ENCODE assay signal across 8 cellular contexts in genomic region chr9:120710110-120710981, GRCh38. TPM values are rescaled to one million over a fixed set of nuclear protein-coding genes. Genes with fewer than 3 reads are reported as not detected.
DNase-seq lines count a peak whose midpoint lies in the region; ATAC-seq, FAIRE-seq and TF ChIP-seq lines count a peak whose summit lies in the region.

No MANE protein-coding gene starts in this region.

- H3K4me1 Mint-ChIP-seq in endodermal cell (peaks cover 19% of the 10 kb centered on the region), neural progenitor cell (peaks cover 44% of the 10 kb centered on the region)

- TF ChIP-seq RAD21 in A549 (conservative IDR thresholded peaks at IDR 0.05 in 1 of 2, IDR thresholded peaks at IDR 0.05 in 1 of 2) = no peak

- peaks cover 10% of the 10 kb centered on the region for H3F3A ChIP-seq in neural progenitor cell (ENCODE audit: low read depth)

- H3K36me3 Mint-ChIP-seq in endodermal cell (ENCODE audit: low read depth) (peaks cover 4% of the 10 kb centered on the region), neural progenitor cell (peaks cover 1% of the 10 kb centered on the region)

- H3K4me2 ChIP-seq in A549 = peak overlapping the region; percentile 88
- peak overlapping the region; percentile 1 for H3K4me2 ChIP-seq in neural progenitor cell

- H3K9me3 Mint-ChIP-seq in endodermal cell (no peaks in the 10 kb centered on the region), neural progenitor cell (no peaks in the 10 kb centered on the region)

- no peak overlapping the region for H2AFZ ChIP-seq in neural progenitor cell (replicated peaks)

- H3K4me3 Mint-ChIP-seq in endodermal cell = peak overlapping the region; percentile 30
- H3K4me3 Mint-ChIP-seq in neural progenitor cell = no peak overlapping the region

- TF ChIP-seq POLR2A in A549 (IDR thresholded peaks at IDR 0.05; ENCODE audit: low read length) = no peak

- WGBS in A549 (ENCODE audit: missing lambda C conversion rate) = 4% methylated on average over 10 of the region's 10 CpGs
- WGBS in endodermal cell (ENCODE audit: insufficient coverage in 1 of 2, insufficient read length in 1 of 2), 2 experiments = 83 to 92% methylated on average over 1 to 8 of the region's 10 CpGs

- peaks cover 4% of the 10 kb centered on the region for H4K20me1 ChIP-seq in neural progenitor cell (ENCODE audit: low read depth)

- ATAC-seq in A549 = no peak
- no peak for ATAC-seq in HG02588 (IDR thresholded peaks at IDR 0.05; ENCODE audit: unreplicated experiment)
- no peak for ATAC-seq in HG03565 (IDR thresholded peaks at IDR 0.05; ENCODE audit: unreplicated experiment)
- ATAC-seq in GM19023 (IDR thresholded peaks at IDR 0.05; ENCODE audit: unreplicated experiment) = no peak

- peak overlapping the region; percentile 64 for H3K27ac Mint-ChIP-seq in endodermal cell
- H3K27ac Mint-ChIP-seq in neural progenitor cell = no peak overlapping the region

- POLR2A ChIA-PET in A549 (lab: Yijun Ruan, JAX) = interaction anchor here (0.7 to 1.8 kb wide), 5 partner anchors 13 to 326 kb away, joined by 3 to 8 read pairs (median 7); no protein-coding TSS in a partner anchor

- CTCF ChIA-PET in A549 (lab: Yijun Ruan, JAX) = interaction anchor here (1.3 to 4.8 kb wide), 5 partner anchors 11 to 90 kb away, joined by 3 to 19 read pairs (median 13); no protein-coding TSS in a partner anchor

- DNase-seq in A549 (ENCODE audit: low read depth in 1 of 2, low spot score in 1 of 2) (peak; percentile 74 to 76), GM19238 (ENCODE audit: insufficient read length, low spot score) (peak; percentile 26), SW 1271 (lab: John Stamatoyannopoulos, UW) (peak; percentile 33 to 73), endodermal cell (no peak), neural progenitor cell (ENCODE audit: low spot score) (peak; percentile 28)

- no peaks in the 10 kb centered on the region for H3K9me3 ChIP-seq in A549
- no peaks in the 10 kb centered on the region for H3K9me3 ChIP-seq in endodermal cell (ENCODE audit: control insufficient read depth, low read length)
- H3K9me3 ChIP-seq in neural progenitor cell (ENCODE audit: low read depth) = no peaks in the 10 kb centered on the region

- H3K4me3 ChIP-seq in A549 (peak overlapping the region; percentile 86), endodermal cell (ENCODE audit: low read length) (peak overlapping the region; percentile 89), neural progenitor cell (no peak overlapping the region)

- peaks cover 52% of the 10 kb centered on the region for H3K4me1 ChIP-seq in A549
- peaks cover 1% of the 10 kb centered on the region for H3K4me1 ChIP-seq in endodermal cell (ENCODE audit: control insufficient read depth, insufficient read depth, low read length)
- H3K4me1 ChIP-seq in neural progenitor cell = peaks cover 20% of the 10 kb centered on the region

- peaks cover 25% of the 10 kb centered on the region for H3K27me3 Mint-ChIP-seq in endodermal cell (ENCODE audit: insufficient read depth)
- peaks cover 4% of the 10 kb centered on the region for H3K27me3 Mint-ChIP-seq in neural progenitor cell (ENCODE audit: insufficient read depth, low read depth)

- H3K9ac ChIP-seq in endodermal cell (ENCODE audit: extremely low read depth, low read length, poor library complexity, severe bottlenecking) (no peak overlapping the region), neural progenitor cell (no peak overlapping the region)

- peaks cover 3% of the 10 kb centered on the region for H3K36me3 ChIP-seq in endodermal cell (ENCODE audit: control insufficient read depth, insufficient read depth, low read length)
- no peaks in the 10 kb centered on the region for H3K36me3 ChIP-seq in neural progenitor cell

- TF ChIP-seq CTCF in A549 (IDR thresholded peaks at IDR 0.05) (no peak), endodermal cell (conservative IDR thresholded peaks at IDR 0.05) (no peak), neural progenitor cell (IDR thresholded peaks at IDR 0.05) (no peak)

- H3K27ac ChIP-seq in A549 (peak overlapping the region; percentile 85), endodermal cell (ENCODE audit: low read depth, low read length) (no peak overlapping the region), neural progenitor cell (no peak overlapping the region)

- H3K79me2 ChIP-seq in neural progenitor cell (ENCODE audit: low read depth) = peaks cover 21% of the 10 kb centered on the region

- no peak for FAIRE-seq in A549 (lab: Jason Lieb, UNC)

- H3K27me3 ChIP-seq in endodermal cell (ENCODE audit: control insufficient read depth, insufficient read depth, low read length, poor library complexity, severe bottlenecking) (peaks cover 17% of the 10 kb centered on the region), neural progenitor cell (peaks cover 17% of the 10 kb centered on the region)

- TF ChIP-seq EP300 in A549 (IDR thresholded peaks at IDR 0.05) = no peak

TF ChIP-seq in A549, 52 proteins besides CTCF, POLR2A, EP300 and RAD21:
- no peak for TF ChIP-seq ATOH8 (CRISPR knock-in tag; IDR thresholded peaks at IDR 0.05; ENCODE audit: low read depth)
- no peak for TF ChIP-seq BCL3 (IDR thresholded peaks at IDR 0.05)
- TF ChIP-seq MAX (IDR thresholded peaks at IDR 0.05) = 0 out of 2 replicates have a peak, but pooled peaks have one; percentile 16
- no peak for TF ChIP-seq MAFK (IDR thresholded peaks at IDR 0.05; ENCODE audit: partially characterized antibody)
- no peak for TF ChIP-seq FOSB (CRISPR knock-in tag; IDR thresholded peaks at IDR 0.05)
- no peak for TF ChIP-seq USF2 (IDR thresholded peaks at IDR 0.05)
- TF ChIP-seq E2F6 (IDR thresholded peaks at IDR 0.05; ENCODE audit: borderline replicate concordance, low read depth) = no peak

RNA-seq across cellular contexts. Expression of gene MEGF9, which starts 3.9 kb away (rescaled TPM):
- polyA plus RNA-seq in A549 (2011; rRNA removed) = 25.7 and 32.8 TPM in 2 replicates
- 7.3 and 9.4 TPM in 2 replicates for polyA plus RNA-seq in A549 (2012; cell fraction: cytosol; rRNA removed)
- polyA plus RNA-seq in A549 (2012; cell fraction: nucleus; rRNA removed) = 3.7 and 4.9 TPM in 2 replicates
- 21.1 to 33.4 TPM (median 30.0 TPM) in 3 replicates for polyA plus RNA-seq in A549 (2017; fragmentation: RNase III; extraction: RNeasy Plus Mini Kit Qiagen cat#74134 plus additional on column Dnase treatment)
- 15.9 and 19.0 TPM in 2 replicates for polyA minus RNA-seq in A549 (2011; rRNA and poly(A)+ RNA removed)
- total RNA-seq in endodermal cell = 10 to 100 TPM in 1 of 2 donors, 1 to 10 TPM in 1; 5.0 to 10.7 TPM
- polyA plus RNA-seq in endodermal cell (2013, experiment 1 of 2) = 15.5 TPM
- polyA plus RNA-seq in endodermal cell (2013, experiment 2 of 2) = 16.7 TPM
- total RNA-seq in neural progenitor cell (ENCODE audit: low replicate concordance) = 5.0 and 6.2 TPM in 2 replicates

Comparison
In these comparisons a context has a peak if more than half of its experiments do, and no peak if none do; other contexts are left out.
1. H3K27ac ChIP-seq: peak in A549 (2 of 2); none in endodermal cell (single experiment) and neural progenitor cell (single experiment).